13 cellular contexts compared by ENCODE assay signal in the genomic region with DNA sequence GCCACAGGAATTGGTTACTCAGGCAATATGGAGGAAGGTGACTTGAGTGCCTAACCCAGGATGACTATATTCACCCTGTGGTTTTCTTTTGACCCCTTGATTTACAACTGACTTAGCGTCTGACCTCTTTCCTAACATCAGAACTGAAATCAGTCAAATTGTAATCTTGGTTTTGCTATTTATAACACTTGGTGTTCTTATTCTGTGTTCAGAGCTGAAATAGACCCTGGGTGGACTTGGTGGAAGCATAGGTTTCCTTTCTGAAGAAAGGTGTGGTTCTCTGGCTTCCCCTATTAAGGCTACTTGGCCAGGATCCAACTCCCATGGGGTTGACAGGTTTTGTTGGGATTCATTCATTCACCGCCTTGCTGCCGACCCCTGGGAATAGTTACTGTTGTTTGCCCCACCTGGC.
DNase-seq lines count a peak whose midpoint lies in the region; ATAC-seq and TF ChIP-seq lines count a peak whose summit lies in the region.
"Had no signal": no experiment of that assay in that cellular context is flagged by ENCODE, and none has a peak within 500 bp of the region (broad histone marks: within the 10 kb centered on the region; RNA-seq: fewer than 3 reads in every experiment).

No MANE protein-coding gene starts in this region.

- H3K9me3 Mint-ChIP-seq in activated CD4-positive, alpha-beta memory T cell treated with anti-CD3 and anti-CD28 coated beads, Interleukin-2, amount 10 ng/mL, durations not matched to agents 7 days and 5 days, result peaks cover 43% of the 10 kb centered on the region

- H3K4me3 Mint-ChIP-seq in activated CD4-positive, alpha-beta memory T cell treated with anti-CD3 and anti-CD28 coated beads, Interleukin-2, amount 10 ng/mL, durations not matched to agents 7 days and 5 days, result no peak overlapping the region
- H3K4me3 Mint-ChIP-seq: brain, memory B cell had no signal

- CTCF ChIA-PET in GM10248 (lab: Yijun Ruan, JAX), result interaction anchor here (1.0 to 2.6 kb wide), 6 partner anchors 9 to 43 kb away, joined by 3 to 9 read pairs (median 4); no protein-coding TSS in a partner anchor
- CTCF ChIA-PET in activated CD4-positive, alpha-beta memory T cell treated with anti-CD3 and anti-CD28 coated beads, Interleukin-2, amount 10 ng/mL, durations not matched to agents 7 days and 5 days (lab: Charles Lee), result interaction anchor here (0.6 to 1.0 kb wide), 2 partner anchors 11 to 61 kb away, joined by 3 to 4 read pairs; no protein-coding TSS in a partner anchor

- POLR2A ChIA-PET in GM10248 (lab: Yijun Ruan, JAX), result no interaction called here
- POLR2A ChIA-PET in activated CD4-positive, alpha-beta memory T cell treated with anti-CD3 and anti-CD28 coated beads, Interleukin-2, amount 10 ng/mL, durations not matched to agents 7 days and 5 days (lab: Charles Lee), result interaction anchor here (1.0 to 3.6 kb wide), 9 partner anchors 9 to 233 kb away, joined by 3 to 20 read pairs (median 5); partner anchors contain the start of gene SOCS1

- peaks cover 30% of the 10 kb centered on the region for H3K4me1 Mint-ChIP-seq in activated CD4-positive, alpha-beta memory T cell treated with anti-CD3 and anti-CD28 coated beads, Interleukin-2, amount 10 ng/mL, durations not matched to agents 7 days and 5 days
- H3K4me1 Mint-ChIP-seq: brain had no signal

- peaks cover 92% of the 10 kb centered on the region for H3K36me3 Mint-ChIP-seq in activated CD4-positive, alpha-beta memory T cell treated with anti-CD3 and anti-CD28 coated beads, Interleukin-2, amount 10 ng/mL, durations not matched to agents 7 days and 5 days (ENCODE audit: low read depth)

- no peaks in the 10 kb centered on the region for H3K27me3 Mint-ChIP-seq in activated CD4-positive, alpha-beta memory T cell treated with anti-CD3 and anti-CD28 coated beads, Interleukin-2, amount 10 ng/mL, durations not matched to agents 7 days and 5 days
- H3K27me3 Mint-ChIP-seq: brain, memory B cell had no signal

- DNase-seq in GM10248 (ENCODE audit: extremely low spot score) (peak; percentile 34), GOT3 (lab: John Stamatoyannopoulos, UW) (no peak), HPDE6-E6E7 (ENCODE audit: extremely low spot score) (no peak), NCI-H1048 (lab: John Stamatoyannopoulos, UW) (no peak)
- DNase-seq in activated CD4-positive, alpha-beta memory T cell treated with anti-CD3 and anti-CD28 coated beads, Interleukin-2, amount 10 ng/mL, durations not matched to agents 7 days and 5 days, result no peak
- DNase-seq: MG63, NCI-H774 had no signal

- peak overlapping the region; percentile 56 for H3K27ac Mint-ChIP-seq in activated CD4-positive, alpha-beta memory T cell treated with anti-CD3 and anti-CD28 coated beads, Interleukin-2, amount 10 ng/mL, durations not matched to agents 7 days and 5 days
- H3K27ac Mint-ChIP-seq: brain, memory B cell had no signal

- no peak for TF ChIP-seq CTCF in GM10248 (IDR thresholded peaks at IDR 0.05; ENCODE audit: control extremely low read depth, extremely low read depth, low read depth, missing control alignments)

- ATAC-seq in GM19025 (IDR thresholded peaks at IDR 0.05; ENCODE audit: low read depth, unreplicated experiment), result peak; percentile 79
- ATAC-seq in HG02885 (IDR thresholded peaks at IDR 0.05; ENCODE audit: poor library complexity, unreplicated experiment), result peak; percentile 33
- ATAC-seq in HG03039 (IDR thresholded peaks at IDR 0.05; ENCODE audit: unreplicated experiment), result no peak
- ATAC-seq: SK-N-SH treated with all-trans-retinoic acid at 6 μM for 48 hours had no signal
